1 cellular context compared by ENCODE assay signal in genomic region chr10:72625608-72626443, GRCh38.
TF ChIP-seq lines count a peak whose summit lies in the region.

A gene with protein sequence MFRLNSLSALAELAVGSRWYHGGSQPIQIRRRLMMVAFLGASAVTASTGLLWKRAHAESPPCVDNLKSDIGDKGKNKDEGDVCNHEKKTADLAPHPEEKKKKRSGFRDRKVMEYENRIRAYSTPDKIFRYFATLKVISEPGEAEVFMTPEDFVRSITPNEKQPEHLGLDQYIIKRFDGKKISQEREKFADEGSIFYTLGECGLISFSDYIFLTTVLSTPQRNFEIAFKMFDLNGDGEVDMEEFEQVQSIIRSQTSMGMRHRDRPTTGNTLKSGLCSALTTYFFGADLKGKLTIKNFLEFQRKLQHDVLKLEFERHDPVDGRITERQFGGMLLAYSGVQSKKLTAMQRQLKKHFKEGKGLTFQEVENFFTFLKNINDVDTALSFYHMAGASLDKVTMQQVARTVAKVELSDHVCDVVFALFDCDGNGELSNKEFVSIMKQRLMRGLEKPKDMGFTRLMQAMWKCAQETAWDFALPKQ (minus strand): TSS chr10:72626079. CDS start chr10:72566793, 59,286 bp downstream.

TF ChIP-seq in K562, 482 proteins besides CTCF, POLR2A, EP300 and RAD21 (continued from another document and continues in another):
- TF ChIP-seq, protein P1, sequence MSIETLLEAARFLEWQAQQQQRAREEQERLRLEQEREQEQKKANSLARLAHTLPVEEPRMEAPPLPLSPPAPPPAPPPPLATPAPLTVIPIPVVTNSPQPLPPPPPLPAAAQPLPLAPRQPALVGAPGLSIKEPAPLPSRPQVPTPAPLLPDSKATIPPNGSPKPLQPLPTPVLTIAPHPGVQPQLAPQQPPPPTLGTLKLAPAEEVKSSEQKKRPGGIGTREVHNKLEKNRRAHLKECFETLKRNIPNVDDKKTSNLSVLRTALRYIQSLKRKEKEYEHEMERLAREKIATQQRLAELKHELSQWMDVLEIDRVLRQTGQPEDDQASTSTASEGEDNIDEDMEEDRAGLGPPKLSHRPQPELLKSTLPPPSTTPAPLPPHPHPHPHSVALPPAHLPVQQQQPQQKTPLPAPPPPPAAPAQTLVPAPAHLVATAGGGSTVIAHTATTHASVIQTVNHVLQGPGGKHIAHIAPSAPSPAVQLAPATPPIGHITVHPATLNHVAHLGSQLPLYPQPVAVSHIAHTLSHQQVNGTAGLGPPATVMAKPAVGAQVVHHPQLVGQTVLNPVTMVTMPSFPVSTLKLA (conservative IDR thresholded peaks at IDR 0.05): peak; percentile 89 to 93
- TF ChIP-seq KDM2B (CRISPR knock-in tag; IDR thresholded peaks at IDR 0.05) (no peak), POLR2G (IDR thresholded peaks at IDR 0.05; ENCODE audit: low read depth, low read length) (peak; percentile 90), SMARCE1 (IDR thresholded peaks at IDR 0.05) (no peak; the same call in 1 of the 2 replicates), ZNF699 (CRISPR knock-in tag; IDR thresholded peaks at IDR 0.05; ENCODE audit: insufficient replicate concordance) (no peak), RBM25 (IDR thresholded peaks at IDR 0.05; ENCODE audit: low read depth, low read length, severe bottlenecking) (no peak), RNF2 (IDR thresholded peaks at IDR 0.05) (peak; percentile 78), C11orf30 (IDR thresholded peaks at IDR 0.05; ENCODE audit: low read depth) (peak; percentile 80), TFAM (CRISPR knock-in tag; conservative IDR thresholded peaks at IDR 0.05) (no peak), GTF2A2 (tag; IDR thresholded peaks at IDR 0.05) (no peak), MTA2 (IDR thresholded peaks at IDR 0.05; ENCODE audit: low read depth) (no peak; the same call in 1 of the 2 replicates), SRSF9 (IDR thresholded peaks at IDR 0.05; ENCODE audit: borderline replicate concordance, low read depth, low read length) (no peak), HCFC1 (IDR thresholded peaks at IDR 0.05; ENCODE audit: low read depth, low read length) (peak; percentile 66), TRIM28 (IDR thresholded peaks at IDR 0.05) (no peak; the same call in 1 of the 2 replicates), CBFB (CRISPR knock-in tag; IDR thresholded peaks at IDR 0.05) (no peak), FOSL1 (tag; conservative IDR thresholded peaks at IDR 0.05) (0 out of 2 replicates have a peak, but pooled peaks have one; percentile 15), SREBF2 (CRISPR knock-in tag; IDR thresholded peaks at IDR 0.05) (no peak), ZNF280A (IDR thresholded peaks at IDR 0.05; ENCODE audit: low read depth, partially characterized antibody) (no peak), ZC3H4 (CRISPR knock-in tag; IDR thresholded peaks at IDR 0.05; ENCODE audit: borderline replicate concordance) (no peak), ZNF408 (CRISPR knock-in tag; IDR thresholded peaks at IDR 0.05; ENCODE audit: low read depth) (no peak), ELK3 (CRISPR knock-in tag; IDR thresholded peaks at IDR 0.05) (no peak), ZNF695 (CRISPR knock-in tag; IDR thresholded peaks at IDR 0.05) (no peak), ARID2 (IDR thresholded peaks at IDR 0.05) (no peak), ZNF583 (CRISPR knock-in tag; IDR thresholded peaks at IDR 0.05) (0 out of 2 replicates have a peak, but pooled peaks have one; percentile 24), POLR2AphosphoS2 (IDR thresholded peaks at IDR 0.05; ENCODE audit: low read length) (peak; percentile 80; the same call in 1 of the 2 replicates), TCFL5 (CRISPR knock-in tag; conservative IDR thresholded peaks at IDR 0.05) (no peak), MYBL2 (IDR thresholded peaks at IDR 0.05; ENCODE audit: low read depth) (no peak), MYBL2 (CRISPR knock-in tag; IDR thresholded peaks at IDR 0.05; ENCODE audit: borderline replicate concordance) (no peak), ETS2 (tag; IDR thresholded peaks at IDR 0.05; ENCODE audit: borderline replicate concordance, poor library complexity, severe bottlenecking) (no peak), ZNF76 (CRISPR knock-in tag; IDR thresholded peaks at IDR 0.05; ENCODE audit: borderline replicate concordance) (peak; percentile 73; the same call in 1 of the 2 replicates), CBX8 (IDR thresholded peaks at IDR 0.05; ENCODE audit: borderline replicate concordance, extremely low read depth, low read depth, low read length, poor library complexity, severe bottlenecking) (no peak), HEY1 (CRISPR knock-in tag; IDR thresholded peaks at IDR 0.05; ENCODE audit: borderline replicate concordance) (no peak), ZNF143 (CRISPR knock-in tag; IDR thresholded peaks at IDR 0.05) (peak; percentile 80), ZEB2 (IDR thresholded peaks at IDR 0.05) (no peak; the same call in 1 of the 2 replicates), CC2D1A (IDR thresholded peaks at IDR 0.05) (peak; percentile 12; the same call in 1 of the 2 replicates), LARP7 (IDR thresholded peaks at IDR 0.05) (peak; percentile 29), TARDBP (IDR thresholded peaks at IDR 0.05) (no peak), NR2C1 (IDR thresholded peaks at IDR 0.05) (peak; percentile 38; the same call in 1 of the 2 replicates), NR2C1 (tag; IDR thresholded peaks at IDR 0.05) (0 out of 2 replicates have a peak, but pooled peaks have one; percentile 34), ZNF445 (CRISPR knock-in tag; IDR thresholded peaks at IDR 0.05; ENCODE audit: low read depth) (no peak), ZNF12 (CRISPR knock-in tag; IDR thresholded peaks at IDR 0.05) (no peak), CREB1 (IDR thresholded peaks at IDR 0.05) (peak; percentile 68), CREB1 (CRISPR knock-in tag; IDR thresholded peaks at IDR 0.05) (peak; percentile 51), HNRNPL (IDR thresholded peaks at IDR 0.05; ENCODE audit: low read depth, low read length) (no peak), SNIP1 (IDR thresholded peaks at IDR 0.05; ENCODE audit: low read depth) (peak; percentile 75; the same call in 1 of the 2 replicates), MCM5 (IDR thresholded peaks at IDR 0.05; ENCODE audit: low read depth) (no peak), HSF4 (CRISPR knock-in tag; IDR thresholded peaks at IDR 0.05; ENCODE audit: borderline replicate concordance) (no peak), ZBTB12 (CRISPR knock-in tag; IDR thresholded peaks at IDR 0.05) (no peak), CBX2 (IDR thresholded peaks at IDR 0.05; ENCODE audit: insufficient read depth, low read length, poor library complexity, severe bottlenecking) (no peak), NR2C2 (CRISPR knock-in tag; IDR thresholded peaks at IDR 0.05) (peak; percentile 66; the same call in 1 of the 2 replicates), NR2C2 (tag; IDR thresholded peaks at IDR 0.05) (peak; percentile 58), SLC30A9 (CRISPR knock-in tag; IDR thresholded peaks at IDR 0.05) (no peak), RUNX1 (IDR thresholded peaks at IDR 0.05; ENCODE audit: low read depth) (no peak), RBM39 (optimal IDR thresholded peaks at IDR 0.05; ENCODE audit: low read depth, low read length) (no peak), NFATC3 (IDR thresholded peaks at IDR 0.05) (no peak), ZNF57 (CRISPR knock-in tag; IDR thresholded peaks at IDR 0.05) (no peak), ZBTB34 (CRISPR knock-in tag; IDR thresholded peaks at IDR 0.05) (no peak), ZNF696 (CRISPR knock-in tag; conservative IDR thresholded peaks at IDR 0.05) (no peak)
- TF ChIP-seq, protein P2, sequence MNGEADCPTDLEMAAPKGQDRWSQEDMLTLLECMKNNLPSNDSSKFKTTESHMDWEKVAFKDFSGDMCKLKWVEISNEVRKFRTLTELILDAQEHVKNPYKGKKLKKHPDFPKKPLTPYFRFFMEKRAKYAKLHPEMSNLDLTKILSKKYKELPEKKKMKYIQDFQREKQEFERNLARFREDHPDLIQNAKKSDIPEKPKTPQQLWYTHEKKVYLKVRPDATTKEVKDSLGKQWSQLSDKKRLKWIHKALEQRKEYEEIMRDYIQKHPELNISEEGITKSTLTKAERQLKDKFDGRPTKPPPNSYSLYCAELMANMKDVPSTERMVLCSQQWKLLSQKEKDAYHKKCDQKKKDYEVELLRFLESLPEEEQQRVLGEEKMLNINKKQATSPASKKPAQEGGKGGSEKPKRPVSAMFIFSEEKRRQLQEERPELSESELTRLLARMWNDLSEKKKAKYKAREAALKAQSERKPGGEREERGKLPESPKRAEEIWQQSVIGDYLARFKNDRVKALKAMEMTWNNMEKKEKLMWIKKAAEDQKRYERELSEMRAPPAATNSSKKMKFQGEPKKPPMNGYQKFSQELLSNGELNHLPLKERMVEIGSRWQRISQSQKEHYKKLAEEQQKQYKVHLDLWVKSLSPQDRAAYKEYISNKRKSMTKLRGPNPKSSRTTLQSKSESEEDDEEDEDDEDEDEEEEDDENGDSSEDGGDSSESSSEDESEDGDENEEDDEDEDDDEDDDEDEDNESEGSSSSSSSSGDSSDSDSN (IDR thresholded peaks at IDR 0.05; ENCODE audit: borderline replicate concordance in 1 of 2, low read depth in 2 of 2, low read length in 2 of 2): no peak; a peak in 1 of 4 replicates
- TF ChIP-seq, protein P3, sequence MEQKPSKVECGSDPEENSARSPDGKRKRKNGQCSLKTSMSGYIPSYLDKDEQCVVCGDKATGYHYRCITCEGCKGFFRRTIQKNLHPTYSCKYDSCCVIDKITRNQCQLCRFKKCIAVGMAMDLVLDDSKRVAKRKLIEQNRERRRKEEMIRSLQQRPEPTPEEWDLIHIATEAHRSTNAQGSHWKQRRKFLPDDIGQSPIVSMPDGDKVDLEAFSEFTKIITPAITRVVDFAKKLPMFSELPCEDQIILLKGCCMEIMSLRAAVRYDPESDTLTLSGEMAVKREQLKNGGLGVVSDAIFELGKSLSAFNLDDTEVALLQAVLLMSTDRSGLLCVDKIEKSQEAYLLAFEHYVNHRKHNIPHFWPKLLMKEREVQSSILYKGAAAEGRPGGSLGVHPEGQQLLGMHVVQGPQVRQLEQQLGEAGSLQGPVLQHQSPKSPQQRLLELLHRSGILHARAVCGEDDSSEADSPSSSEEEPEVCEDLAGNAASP (IDR thresholded peaks at IDR 0.05): no peak
- TF ChIP-seq, protein P4, sequence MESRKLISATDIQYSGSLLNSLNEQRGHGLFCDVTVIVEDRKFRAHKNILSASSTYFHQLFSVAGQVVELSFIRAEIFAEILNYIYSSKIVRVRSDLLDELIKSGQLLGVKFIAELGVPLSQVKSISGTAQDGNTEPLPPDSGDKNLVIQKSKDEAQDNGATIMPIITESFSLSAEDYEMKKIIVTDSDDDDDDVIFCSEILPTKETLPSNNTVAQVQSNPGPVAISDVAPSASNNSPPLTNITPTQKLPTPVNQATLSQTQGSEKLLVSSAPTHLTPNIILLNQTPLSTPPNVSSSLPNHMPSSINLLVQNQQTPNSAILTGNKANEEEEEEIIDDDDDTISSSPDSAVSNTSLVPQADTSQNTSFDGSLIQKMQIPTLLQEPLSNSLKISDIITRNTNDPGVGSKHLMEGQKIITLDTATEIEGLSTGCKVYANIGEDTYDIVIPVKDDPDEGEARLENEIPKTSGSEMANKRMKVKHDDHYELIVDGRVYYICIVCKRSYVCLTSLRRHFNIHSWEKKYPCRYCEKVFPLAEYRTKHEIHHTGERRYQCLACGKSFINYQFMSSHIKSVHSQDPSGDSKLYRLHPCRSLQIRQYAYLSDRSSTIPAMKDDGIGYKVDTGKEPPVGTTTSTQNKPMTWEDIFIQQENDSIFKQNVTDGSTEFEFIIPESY (CRISPR knock-in tag; IDR thresholded peaks at IDR 0.05): no peak; the same call in 1 of the 2 replicates
- TF ChIP-seq, protein P5, sequence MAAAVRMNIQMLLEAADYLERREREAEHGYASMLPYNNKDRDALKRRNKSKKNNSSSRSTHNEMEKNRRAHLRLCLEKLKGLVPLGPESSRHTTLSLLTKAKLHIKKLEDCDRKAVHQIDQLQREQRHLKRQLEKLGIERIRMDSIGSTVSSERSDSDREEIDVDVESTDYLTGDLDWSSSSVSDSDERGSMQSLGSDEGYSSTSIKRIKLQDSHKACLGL (CRISPR knock-in tag; IDR thresholded peaks at IDR 0.05; ENCODE audit: borderline replicate concordance, poor library complexity, severe bottlenecking): no peak
- TF ChIP-seq, protein P6, sequence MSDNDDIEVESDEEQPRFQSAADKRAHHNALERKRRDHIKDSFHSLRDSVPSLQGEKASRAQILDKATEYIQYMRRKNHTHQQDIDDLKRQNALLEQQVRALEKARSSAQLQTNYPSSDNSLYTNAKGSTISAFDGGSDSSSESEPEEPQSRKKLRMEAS (CRISPR knock-in tag; IDR thresholded peaks at IDR 0.05): peak; percentile 83
